9 cellular contexts compared by ENCODE assay signal in genomic region chr6:2932911-2933310, GRCh38. TPM values are rescaled to one million over a fixed set of nuclear protein-coding genes. Genes with fewer than 3 reads are reported as not detected.
DNase-seq lines count a peak whose midpoint lies in the region; ATAC-seq, FAIRE-seq and TF ChIP-seq lines count a peak whose summit lies in the region.
"Not testable (repeated sequence)": the region's sequence is repeated elsewhere in the genome, so short reads cannot be mapped to it uniquely, and the experiment has no call there.
"Had no signal": no experiment of that assay in that cellular context is flagged by ENCODE, and none has a peak within 500 bp of the region (broad histone marks: within the 10 kb centered on the region; RNA-seq: fewer than 3 reads in every experiment).

No MANE protein-coding gene starts in this region.

- POLR2A ChIA-PET in HepG2 (lab: Yijun Ruan, JAX): interaction anchor here (1.8 to 3.3 kb wide), 3 partner anchors 56 to 91 kb away, joined by 9 to 16 read pairs (median 11); partner anchors contain the start of gene SERPINB1

- peaks cover 24% of the 10 kb centered on the region for H3K36me3 Mint-ChIP-seq in activated CD8-positive, alpha-beta memory T cell treated with anti-CD3 and anti-CD28 coated beads, Interleukin-2, amount 10 ng/mL, durations not matched to agents 7 days and 5 days

- not testable (repeated sequence) for H3K27ac ChIP-seq in SU-DHL-6 (ENCODE audit: low read depth, low read length); colonic mucosa; HepG2 (ENCODE audit: extremely low read length, insufficient read depth, low read length); stomach
- H3K27ac ChIP-seq in psoas muscle: peak overlapping the region; percentile 78

- intact Hi-C loops in colonic mucosa (cut with DNase I): loop anchor here (5.0 kb wide), 2 partner anchors 81 to 146 kb away; no protein-coding TSS in a partner anchor
- intact Hi-C loops in cardiac septum (cut with DNase I): loop anchor here (1.0 to 5.0 kb wide), 4 partner anchors 54 to 141 kb away; no protein-coding TSS in a partner anchor
- intact Hi-C loops in HepG2 (cut with micrococcal nuclease; ENCODE audit: unreplicated experiment): loop anchor here (1.0 to 2.0 kb wide), 4 partner anchors 57 to 142 kb away; no protein-coding TSS in a partner anchor
- intact Hi-C loops in psoas muscle (cut with DNase I): loop anchor here (1.0 to 10.0 kb wide), 4 partner anchors 86 to 141 kb away; no protein-coding TSS in a partner anchor
- intact Hi-C loops in stomach (cut with DNase I; ENCODE audit: low total_unique reads): loop anchor here (5.0 kb wide), 1 partner anchor 86 kb away; no protein-coding TSS in a partner anchor

- in situ Hi-C loops in HepG2 (cut with HindIII; ENCODE audit: extremely low pct_ligation_motif_present, low pct_unique_long_range_greater_than_20kb): not testable (repeated sequence)

- H3K4me3 Mint-ChIP-seq in activated CD8-positive, alpha-beta memory T cell treated with anti-CD3 and anti-CD28 coated beads, Interleukin-2, amount 10 ng/mL, durations not matched to agents 7 days and 5 days: not testable (repeated sequence)

- H3K9me3 ChIP-seq in Loucy (ENCODE audit: insufficient read depth, low read depth, low read length); SU-DHL-6 (ENCODE audit: insufficient read depth, low read length); colonic mucosa; HepG2 (ENCODE audit: low read length); psoas muscle; stomach: not testable (repeated sequence)

- peak overlapping the region; percentile 57 for H3K4me2 ChIP-seq in Loucy (ENCODE audit: low read depth, low read length, poor library complexity, severe bottlenecking)
- not testable (repeated sequence) for H3K4me2 ChIP-seq in SU-DHL-6 (ENCODE audit: low read depth, low read length, poor library complexity, severe bottlenecking); HepG2 (ENCODE audit: low read depth, low read length)

- ATAC-seq in activated CD8-positive, alpha-beta memory T cell treated with anti-CD3 and anti-CD28 coated beads, Interleukin-2, amount 10 ng/mL, durations not matched to agents 7 days and 5 days; HepG2; psoas muscle: not testable (repeated sequence)

- not testable (repeated sequence) for H3F3A ChIP-seq in Loucy (ENCODE audit: low read depth); SU-DHL-6 (ENCODE audit: insufficient read depth)

- peak; percentile 22 for DNase-seq in activated CD8-positive, alpha-beta memory T cell treated with anti-CD3 and anti-CD28 coated beads, Interleukin-2, amount 10 ng/mL, durations not matched to agents 7 days and 5 days
- DNase-seq in colonic mucosa (peak; percentile 11), cardiac septum (ENCODE audit: low spot score) (peak; percentile 29), stomach (peak; percentile 21)
- DNase-seq in HepG2 (ENCODE audit: low spot score); psoas muscle: not testable (repeated sequence)

- H2AFZ ChIP-seq in Loucy (ENCODE audit: low read length); HepG2 (ENCODE audit: low read length): not testable (repeated sequence)
- peak overlapping the region; percentile 13 for H2AFZ ChIP-seq in SU-DHL-6 (ENCODE audit: low read depth, low read length, severe bottlenecking)

- TF ChIP-seq RAD21 in HepG2 (CRISPR knock-in tag; IDR thresholded peaks at IDR 0.05): not testable (repeated sequence)

- H3K27me3 ChIP-seq in Loucy (ENCODE audit: insufficient read depth, low read length, poor library complexity, severe bottlenecking); SU-DHL-6 (ENCODE audit: low read length); colonic mucosa; HepG2 (ENCODE audit: control insufficient read depth in 1 of 2, insufficient read depth in 2 of 2, low read length in 2 of 2); psoas muscle (ENCODE audit: insufficient read depth in 3 of 3, low read length in 2 of 3); stomach: not testable (repeated sequence)

- H3K4me1 Mint-ChIP-seq in activated CD8-positive, alpha-beta memory T cell treated with anti-CD3 and anti-CD28 coated beads, Interleukin-2, amount 10 ng/mL, durations not matched to agents 7 days and 5 days: peaks cover 27% of the 10 kb centered on the region

- H3K27ac Mint-ChIP-seq in activated CD8-positive, alpha-beta memory T cell treated with anti-CD3 and anti-CD28 coated beads, Interleukin-2, amount 10 ng/mL, durations not matched to agents 7 days and 5 days: not testable (repeated sequence)

- 32% methylated on average over 11 of the region's 11 CpGs for WGBS in HepG2 (ENCODE audit: low lambda C conversion rate)
- WGBS in psoas muscle, 3 donors: 89 to 93% (median 90%) methylated on average over 11 of the region's 11 CpGs
- WGBS in stomach, 5 donors: 76 to 90% (median 85%) methylated on average over 11 of the region's 11 CpGs

- not testable (repeated sequence) for H3K4me1 ChIP-seq in Loucy (ENCODE audit: insufficient read depth, low read length, poor library complexity, severe bottlenecking); colonic mucosa; stomach
- H3K4me1 ChIP-seq in HepG2 (ENCODE audit: insufficient read depth, low read length) (peaks cover 10% of the 10 kb centered on the region), psoas muscle (peaks cover 11% of the 10 kb centered on the region)

- TF ChIP-seq CTCF in Loucy (conservative IDR thresholded peaks at IDR 0.05; ENCODE audit: low read length); SU-DHL-6 (IDR thresholded peaks at IDR 0.05; ENCODE audit: insufficient read depth, low read length, poor library complexity, severe bottlenecking); colonic mucosa (IDR thresholded peaks at IDR 0.05); HepG2 (CRISPR knock-in tag; IDR thresholded peaks at IDR 0.05); psoas muscle (IDR thresholded peaks at IDR 0.05); stomach (IDR thresholded peaks at IDR 0.05): not testable (repeated sequence)

- not testable (repeated sequence) for TF ChIP-seq POLR2A in HepG2 (IDR thresholded peaks at IDR 0.05; ENCODE audit: insufficient read depth in 1 of 2, low read depth in 2 of 2, low read length in 2 of 2); stomach (IDR thresholded peaks at IDR 0.05)

- not testable (repeated sequence) for BruUV-seq in HepG2 (replicated peaks; lab: Mats Ljungman, UMichigan)

- H3K79me2 ChIP-seq in Loucy (ENCODE audit: insufficient read depth, low read length); SU-DHL-6 (ENCODE audit: insufficient read depth, low read length); HepG2 (ENCODE audit: insufficient read depth, low read length): not testable (repeated sequence)

- H3K4me3 ChIP-seq in Loucy (ENCODE audit: low read length, poor library complexity, severe bottlenecking); SU-DHL-6 (ENCODE audit: insufficient read depth, low read length, poor library complexity, severe bottlenecking); colonic mucosa; HepG2 (replicated peaks in 1 of 3; ENCODE audit: insufficient read depth in 1 of 3, low read depth in 2 of 3, low read length in 3 of 3); psoas muscle; stomach: not testable (repeated sequence)

- not testable (repeated sequence) for TF ChIP-seq EP300 in HepG2 (IDR thresholded peaks at IDR 0.05; ENCODE audit: low read depth in 2 of 2, low read length in 2 of 2); HepG2 (CRISPR knock-in tag; IDR thresholded peaks at IDR 0.05; ENCODE audit: borderline replicate concordance); stomach (IDR thresholded peaks at IDR 0.05)

- H3K9me3 Mint-ChIP-seq in activated CD8-positive, alpha-beta memory T cell treated with anti-CD3 and anti-CD28 coated beads, Interleukin-2, amount 10 ng/mL, durations not matched to agents 7 days and 5 days (ENCODE audit: low read depth): not testable (repeated sequence)

- H3K9ac ChIP-seq in Loucy (ENCODE audit: low read depth, low read length, poor library complexity, severe bottlenecking); SU-DHL-6 (ENCODE audit: low read length); colonic mucosa (ENCODE audit: low read depth in 2 of 2, low read length in 2 of 2); HepG2 (ENCODE audit: insufficient read depth, low read depth, low read length): not testable (repeated sequence)

- H3K27me3 Mint-ChIP-seq in activated CD8-positive, alpha-beta memory T cell treated with anti-CD3 and anti-CD28 coated beads, Interleukin-2, amount 10 ng/mL, durations not matched to agents 7 days and 5 days: not testable (repeated sequence)

- H4K20me1 ChIP-seq in Loucy (ENCODE audit: insufficient read depth, low read length, poor library complexity, severe bottlenecking); SU-DHL-6 (ENCODE audit: low read depth, low read length); HepG2 (ENCODE audit: insufficient read depth, low read length): not testable (repeated sequence)

- not testable (repeated sequence) for H3K36me3 ChIP-seq in Loucy (ENCODE audit: insufficient read depth, low read length); SU-DHL-6 (ENCODE audit: low read length); colonic mucosa; HepG2 (replicated peaks in 1 of 2; ENCODE audit: control insufficient read depth in 1 of 2, insufficient read depth in 2 of 2, low read length in 2 of 2); psoas muscle (ENCODE audit: insufficient read depth in 1 of 2, low read depth in 1 of 2); stomach

- FAIRE-seq in HepG2 (lab: Jason Lieb, UNC): not testable (repeated sequence)

- CTCF ChIA-PET in activated CD8-positive, alpha-beta memory T cell treated with anti-CD3 and anti-CD28 coated beads, Interleukin-2, amount 10 ng/mL, durations not matched to agents 7 days and 5 days (lab: Charles Lee): interaction anchor here (0.7 to 9.9 kb wide), 24 partner anchors 9 to 1825 kb away, joined by 3 to 115 read pairs (median 7); partner anchors contain the start of genes SERPINB1 and SERPINB6
- CTCF ChIA-PET in HepG2 (lab: Yijun Ruan, JAX; ENCODE audit: low intra/inter-chr PET ratio, low total read pairs): interaction anchor here (1.0 to 4.4 kb wide), 7 partner anchors 21 to 194 kb away, joined by 4 to 57 read pairs (median 9); no protein-coding TSS in a partner anchor

- H3K9me2 ChIP-seq in Loucy (replicated peaks; ENCODE audit: low read depth, low read length); SU-DHL-6 (replicated peaks; ENCODE audit: insufficient read depth, low read length): not testable (repeated sequence)

RNA-seq across cellular contexts. Expression of gene SERPINB9, which starts 29.8 kb away (rescaled TPM):
- total RNA-seq in activated CD8-positive, alpha-beta memory T cell treated with anti-CD3 and anti-CD28 coated beads, Interleukin-2, amount 10 ng/mL, durations not matched to agents 7 days and 5 days: 10 to 100 TPM; 56.0 to 94.9 TPM
- total RNA-seq in colonic mucosa: 1 to 10 TPM; 5.5 to 6.5 TPM
- 5.3 TPM for total RNA-seq in cardiac septum
- 7.2 and 9.8 TPM in 2 replicates for total RNA-seq in HepG2 (2016; rRNA removed; fragmentation: Illumina TruSeq; extraction: Trizol)
- total RNA-seq in HepG2 (2016; cell fraction: cytosol; rRNA removed; fragmentation: Illumina TruSeq; extraction: Trizol; ENCODE audit: low read depth): 0.61 and 0.71 TPM in 2 replicates
- 7.0 and 8.5 TPM in 2 replicates for total RNA-seq in HepG2 (2016; cell fraction: insoluble cytoplasmic fraction; rRNA removed; fragmentation: Illumina TruSeq; extraction: Trizol)
- total RNA-seq in HepG2 (2016; cell fraction: membrane; rRNA removed; fragmentation: Illumina TruSeq; extraction: Trizol): 2.7 and 2.9 TPM in 2 replicates
- 2.9 and 4.3 TPM in 2 replicates for total RNA-seq in HepG2 (2016; cell fraction: nucleus; rRNA removed; fragmentation: Illumina TruSeq; extraction: Trizol)
- 32.5 and 36.7 TPM in 2 replicates for polyA plus RNA-seq in HepG2 (2011; rRNA removed)
- 23.5 and 30.7 TPM in 2 replicates for polyA plus RNA-seq in HepG2 (2011; cell fraction: cytosol; rRNA removed)
- 9.8 and 12.8 TPM in 2 replicates for polyA plus RNA-seq in HepG2 (2011; cell fraction: nucleus; rRNA removed)
- polyA plus RNA-seq in HepG2 (2012): 6.6 and 9.0 TPM in 2 replicates
- polyA plus RNA-seq in HepG2 (2016; cell fraction: cytosol; fragmentation: Illumina TruSeq; extraction: Trizol; ENCODE audit: low read depth): 0.33 and 0.35 TPM in 2 replicates
- polyA plus RNA-seq in HepG2 (2016; cell fraction: insoluble cytoplasmic fraction; fragmentation: Illumina TruSeq; extraction: Trizol; ENCODE audit: low read depth): 8.7 and 10.9 TPM in 2 replicates
- polyA plus RNA-seq in HepG2 (2016; cell fraction: membrane; fragmentation: Illumina TruSeq; extraction: Trizol; ENCODE audit: low read depth): 1.5 and 1.6 TPM in 2 replicates
- polyA plus RNA-seq in HepG2 (2016; cell fraction: nucleus; fragmentation: Illumina TruSeq; extraction: Trizol; ENCODE audit: insufficient read depth, low read depth): 5.0 and 5.4 TPM in 2 replicates
- 0.21 and 49.0 TPM in 2 replicates for polyA minus RNA-seq in HepG2 (2011; rRNA and poly(A)+ RNA removed; ENCODE audit: low replicate concordance)
- polyA minus RNA-seq in HepG2 (2011; cell fraction: cytosol; rRNA and poly(A)+ RNA removed): 29.2 and 32.6 TPM in 2 replicates
- polyA minus RNA-seq in HepG2 (2011; cell fraction: nucleus; rRNA and poly(A)+ RNA removed): 13.3 and 18.3 TPM in 2 replicates
- 1 to 10 TPM; 1.9 to 3.1 (median 2.2) TPM for total RNA-seq in psoas muscle
- 1 to 10 TPM in 2 of 3 donors, under 1 TPM in 1; 0.74 to 1.1 (median 1.0) TPM for polyA plus RNA-seq in psoas muscle
- total RNA-seq in stomach: 1 to 10 TPM in 3 of 5 donors, under 1 TPM in 1, not detected in 1; 0.58 to 9.4 (median 2.8) TPM
- 1 to 10 TPM; 2.0 to 3.5 (median 2.1) TPM for polyA plus RNA-seq in stomach
- total RNA-seq: A172 had no signal

RNA-seq across cellular contexts. Expression of gene SERPINB6, which starts 38.5 kb away (rescaled TPM):
- total RNA-seq in activated CD8-positive, alpha-beta memory T cell treated with anti-CD3 and anti-CD28 coated beads, Interleukin-2, amount 10 ng/mL, durations not matched to agents 7 days and 5 days: 10 to 100 TPM; 55.2 to 56.0 TPM
- total RNA-seq in colonic mucosa (100 to 1,000 TPM; 139 to 285 TPM), cardiac septum (171 TPM), HepG2 (2016; rRNA removed; fragmentation: Illumina TruSeq; extraction: Trizol) (38.2 and 44.8 TPM in 2 replicates), psoas muscle (100 to 1,000 TPM in 3 of 4 donors, 10 to 100 TPM in 1; 92.3 to 205 (median 141) TPM), stomach (100 to 1,000 TPM in 4 of 5 donors, 10 to 100 TPM in 1; 79.1 to 208 (median 160) TPM)
- total RNA-seq in HepG2 (2016; cell fraction: cytosol; rRNA removed; fragmentation: Illumina TruSeq; extraction: Trizol; ENCODE audit: low read depth): 16.6 and 17.4 TPM in 2 replicates
- total RNA-seq in HepG2 (2016; cell fraction: insoluble cytoplasmic fraction; rRNA removed; fragmentation: Illumina TruSeq; extraction: Trizol): 38.2 and 41.7 TPM in 2 replicates
- 24.5 and 25.6 TPM in 2 replicates for total RNA-seq in HepG2 (2016; cell fraction: membrane; rRNA removed; fragmentation: Illumina TruSeq; extraction: Trizol)
- total RNA-seq in HepG2 (2016; cell fraction: nucleus; rRNA removed; fragmentation: Illumina TruSeq; extraction: Trizol): 23.7 and 24.1 TPM in 2 replicates
- polyA plus RNA-seq in HepG2 (2011; rRNA removed) (61.3 and 63.6 TPM in 2 replicates), psoas muscle (100 to 1,000 TPM; 161 to 239 (median 174) TPM), stomach (100 to 1,000 TPM in 2 of 3 donors, 10 to 100 TPM in 1; 93.1 to 281 (median 144) TPM)
- 64.8 and 79.1 TPM in 2 replicates for polyA plus RNA-seq in HepG2 (2011; cell fraction: cytosol; rRNA removed)
- 72.8 and 85.1 TPM in 2 replicates for polyA plus RNA-seq in HepG2 (2011; cell fraction: nucleus; rRNA removed)
- polyA plus RNA-seq in HepG2 (2012): 43.2 and 44.3 TPM in 2 replicates
- polyA plus RNA-seq in HepG2 (2016; cell fraction: cytosol; fragmentation: Illumina TruSeq; extraction: Trizol; ENCODE audit: low read depth): 22.2 and 23.2 TPM in 2 replicates
- polyA plus RNA-seq in HepG2 (2016; cell fraction: insoluble cytoplasmic fraction; fragmentation: Illumina TruSeq; extraction: Trizol; ENCODE audit: low read depth): 57.5 and 58.5 TPM in 2 replicates
- polyA plus RNA-seq in HepG2 (2016; cell fraction: membrane; fragmentation: Illumina TruSeq; extraction: Trizol; ENCODE audit: low read depth): 27.2 and 27.5 TPM in 2 replicates
- polyA plus RNA-seq in HepG2 (2016; cell fraction: nucleus; fragmentation: Illumina TruSeq; extraction: Trizol; ENCODE audit: insufficient read depth, low read depth): 53.5 and 56.5 TPM in 2 replicates
- 58.5 and 190 TPM in 2 replicates for polyA minus RNA-seq in HepG2 (2011; rRNA and poly(A)+ RNA removed; ENCODE audit: low replicate concordance)
- polyA minus RNA-seq in HepG2 (2011; cell fraction: cytosol; rRNA and poly(A)+ RNA removed): 36.4 and 38.5 TPM in 2 replicates
- 45.4 and 45.6 TPM in 2 replicates for polyA minus RNA-seq in HepG2 (2011; cell fraction: nucleus; rRNA and poly(A)+ RNA removed)
